In genomic region chr9:16521868-16522381, GRCh38 we compare ENCODE assay signal across 8 cellular contexts.
DNase-seq lines count a peak whose midpoint lies in the region; ATAC-seq and TF ChIP-seq lines count a peak whose summit lies in the region.

No MANE protein-coding gene starts in this region.

- H3K4me1 Mint-ChIP-seq in brain, result peaks cover 20% of the 10 kb centered on the region

- H3K27me3 ChIP-seq in tibial artery, result no peaks in the 10 kb centered on the region

- DNase-seq in M059J (ENCODE audit: low read depth) (peak; percentile 97), kidney tubule cell (ENCODE audit: low spot score) (peak; percentile 88), tibial artery (peak; percentile 62 to 70)
- no peak for DNase-seq in activated effector memory CD4-positive, alpha-beta T cell treated with Interleukin-2 at 50 U/mL for 16 hours

- no peaks in the 10 kb centered on the region for H3K36me3 ChIP-seq in tibial artery

- intact Hi-C loops in tibial artery (cut with DNase I; ENCODE audit: low total_unique reads), result no loop called here

- H3K9me3 ChIP-seq in tibial artery, result no peaks in the 10 kb centered on the region

- no peaks in the 10 kb centered on the region for H3K36me3 Mint-ChIP-seq in brain

- peaks cover 0 to 4% (median 0%) of the 10 kb centered on the region in 5 experiments for H3K9me3 Mint-ChIP-seq in brain

- no peak for TF ChIP-seq CTCF in brain (conservative IDR thresholded peaks at IDR 0.05)
- TF ChIP-seq CTCF in tibial artery (IDR thresholded peaks at IDR 0.05), result no peak

- H3K4me3 ChIP-seq in tibial artery, result no peak overlapping the region

- no peak for ATAC-seq in HG03354 (IDR thresholded peaks at IDR 0.05; ENCODE audit: poor library complexity, severe bottlenecking, unreplicated experiment)
- ATAC-seq in GM21528 (IDR thresholded peaks at IDR 0.05; ENCODE audit: low FRiP score, unreplicated experiment), result no peak
- ATAC-seq in HG03045 (IDR thresholded peaks at IDR 0.05; ENCODE audit: unreplicated experiment), result no peak

- peaks cover 7% of the 10 kb centered on the region for H3K27me3 Mint-ChIP-seq in brain

- peak overlapping the region in 2 of 5 experiments; percentile 5 to 37 for H3K4me3 Mint-ChIP-seq in brain

- H3K27ac Mint-ChIP-seq in brain, result peak overlapping the region; percentile 17 to 90 (median 75)

- peak overlapping the region; percentile 39 to 53 for H3K27ac ChIP-seq in tibial artery

- peaks cover 0 to 35% (median 10%) of the 10 kb centered on the region in 4 donors for H3K4me1 ChIP-seq in tibial artery
